ENCODE assay signal across 21 cellular contexts in the genomic region with DNA sequence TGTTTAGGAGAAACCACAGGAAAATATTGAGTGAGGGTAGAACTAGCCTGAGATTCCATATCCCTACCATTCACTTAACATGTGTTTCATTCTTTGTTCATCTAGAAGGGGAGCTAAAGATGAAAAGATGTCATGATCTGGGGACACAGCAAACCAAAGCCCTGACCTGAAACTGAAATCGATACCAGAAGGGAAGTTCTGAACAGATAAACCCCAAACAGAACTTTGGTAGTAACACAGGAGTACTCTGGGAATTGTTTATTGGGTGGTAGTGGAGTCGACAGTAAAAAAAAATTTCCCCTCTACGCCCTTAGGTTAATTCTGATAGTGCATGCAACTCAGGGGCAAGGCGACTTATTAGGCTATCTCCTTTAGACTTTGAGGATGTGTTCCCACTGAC. TPM values are rescaled to one million over a fixed set of nuclear protein-coding genes. Genes with fewer than 3 reads are reported as not detected.
A peak's percentile ranks its signal among the peaks of the same experiment; 100 is the strongest.
DNase-seq lines count a peak whose midpoint lies in the region; ATAC-seq, FAIRE-seq and TF ChIP-seq lines count a peak whose summit lies in the region.
"Had no signal": no experiment of that assay in that cellular context is flagged by ENCODE, and none has a peak within 500 bp of the region (broad histone marks: within the 10 kb centered on the region; RNA-seq: fewer than 3 reads in every experiment).

No MANE protein-coding gene starts in this region.

- no peak for TF ChIP-seq POLR2A in K562 (conservative IDR thresholded peaks at IDR 0.05)

- H3K27ac ChIP-seq in KMS-11 (no peak overlapping the region), K562 (ENCODE audit: extremely low read depth, low read depth, low read length) (no peak overlapping the region)
- H3K27ac ChIP-seq: A549, C4-2B had no signal

- intact Hi-C loops in K562 (cut with micrococcal nuclease), result no loop called here

- no peak for FAIRE-seq in K562 (lab: Jason Lieb, UNC)
- FAIRE-seq: A549, D721Med, HepG2, HTR-8/SVneo had no signal

- no peaks in the 10 kb centered on the region for H3K9me1 ChIP-seq in K562 (ENCODE audit: control insufficient read depth, insufficient read depth, low read length)

- in situ Hi-C loops in GM13976 (cut with MboI; ENCODE audit: low sequenced_read_pairs, unreplicated experiment) (no loop called here), K562 (cut with MboI) (no loop called here)

- no peaks in the 10 kb centered on the region for H3K9me3 ChIP-seq in K562 (replicated peaks; ENCODE audit: control insufficient read depth, insufficient read depth, low read depth, low read length)
- H3K9me3 ChIP-seq: A549, BE2C had no signal

- no peak for TF ChIP-seq EP300 in K562 (IDR thresholded peaks at IDR 0.05; ENCODE audit: low read length)

- H3K36me3 ChIP-seq in KMS-11 (ENCODE audit: insufficient read depth), result no peaks in the 10 kb centered on the region
- H3K36me3 ChIP-seq in K562 (ENCODE audit: control insufficient read depth, insufficient read depth, low read length), result no peaks in the 10 kb centered on the region; the same call in 2 of the 3 replicates
- H3K36me3 ChIP-seq: BE2C had no signal

- BruUV-seq in K562 (replicated peaks; lab: Mats Ljungman, UMichigan), result no TSS peak

- DNase-seq in GM13976 (ENCODE audit: low spot score) (peak; percentile 15), K562 (ENCODE audit: extremely low read depth in 1 of 4, low spot score in 3 of 4) (no peak)
- DNase-seq in stimulated activated CD4-positive, alpha-beta T cell treated with anti-CD3 and anti-CD28 coated beads, Interleukin-4, amount 100 ng/mL, for 24 hours, result no peak
- DNase-seq in activated CD4-positive, alpha-beta T cell treated with anti-CD3 and anti-CD28 coated beads, Interleukin-2, amount 50 U/mL, for 48 hours, result no peak
- DNase-seq: BE2C; CD4-positive, alpha-beta memory T cell; DMS153; DMS79 treated with DMSO at 0.1 percent for 48 hours; EL; GOT3; H9 had no signal

- H4K20me1 ChIP-seq in KMS-11 (ENCODE audit: insufficient read depth) (no peaks in the 10 kb centered on the region), K562 (replicated peaks; ENCODE audit: control insufficient read depth, insufficient read depth, low read length) (no peaks in the 10 kb centered on the region)

- H3K4me2 ChIP-seq in KMS-11, result 0 out of 2 replicates have a peak overlapping the region, but pooled peaks have one; percentile 11
- no peak overlapping the region; the same call in 1 of the 2 replicates for H3K4me2 ChIP-seq in K562 (ENCODE audit: insufficient read depth, low read length)
- H3K4me2 ChIP-seq: A549 had no signal

- H3K79me2 ChIP-seq in KMS-11 (ENCODE audit: insufficient read depth, low read depth), result no peaks in the 10 kb centered on the region
- no peaks in the 10 kb centered on the region for H3K79me2 ChIP-seq in K562 (ENCODE audit: control insufficient read depth, insufficient read depth, low read length)

- no peak overlapping the region for H3K9ac ChIP-seq in KMS-11
- no peak overlapping the region for H3K9ac ChIP-seq in K562 (ENCODE audit: insufficient read depth in 1 of 2, low read depth in 2 of 2, low read length in 2 of 2)

- POLR2A ChIA-PET in K562 (lab: Yijun Ruan, JAX), result interaction anchor here (0.8 kb wide), 1 partner anchor 34 kb away, joined by 4 read pairs; no protein-coding TSS in a partner anchor

- no peak overlapping the region for H2AFZ ChIP-seq in KMS-11 (ENCODE audit: low read depth)
- peak overlapping the region; percentile 71 for H2AFZ ChIP-seq in K562 (ENCODE audit: low read depth, low read length)

- no peak for TF ChIP-seq RAD21 in K562 (CRISPR knock-in tag; conservative IDR thresholded peaks at IDR 0.05 in 1 of 2, IDR thresholded peaks at IDR 0.05 in 1 of 2)

- TF ChIP-seq CTCF in GM13976 (IDR thresholded peaks at IDR 0.05; ENCODE audit: borderline replicate concordance, control extremely low read depth, extremely low read depth, insufficient read depth, missing control alignments) (no peak), KMS-11 (conservative IDR thresholded peaks at IDR 0.05; ENCODE audit: low read depth, low read length) (no peak), K562 (IDR thresholded peaks at IDR 0.05 in 2 of 3, conservative IDR thresholded peaks at IDR 0.05 in 1 of 3; ENCODE audit: insufficient read depth in 2 of 3, low read depth in 1 of 3, low read length in 3 of 3) (no peak)

- peak; percentile 45 for ATAC-seq in GM18867 (IDR thresholded peaks at IDR 0.05; ENCODE audit: unreplicated experiment)
- ATAC-seq in K562, result no peak
- no peak for ATAC-seq in GM18873 (IDR thresholded peaks at IDR 0.05; ENCODE audit: low FRiP score, unreplicated experiment)
- ATAC-seq: A549, HepG2 had no signal

- 44% methylated on average over 4 of the region's 4 CpGs for WGBS in K562 (ENCODE audit: insufficient coverage, low coverage, missing lambda C conversion rate)

- H3K4me3 ChIP-seq in KMS-11 (IDR thresholded peaks at IDR 0.05; ENCODE audit: insufficient read depth, low read depth, low read length) (no peak overlapping the region), K562 (no peak overlapping the region)
- H3K4me3 ChIP-seq: A549 had no signal

- H3K4me1 ChIP-seq in KMS-11 (ENCODE audit: low read depth, poor library complexity, severe bottlenecking) (peaks cover 9% of the 10 kb centered on the region), K562 (replicated peaks in 1 of 2; ENCODE audit: control insufficient read depth in 2 of 2, insufficient read depth in 2 of 2, low read length in 2 of 2) (peaks cover 0 to 20% of the 10 kb centered on the region in 2 experiments; a peak in 3 of 5 replicates)
- H3K4me1 ChIP-seq: A549, BE2C had no signal

- CTCF ChIA-PET in K562 (lab: Yijun Ruan, JAX; ENCODE audit: low intra/inter-chr PET ratio), result no interaction called here

- H3K27me3 ChIP-seq in KMS-11 (ENCODE audit: insufficient read depth, low read depth) (no peaks in the 10 kb centered on the region), K562 (ENCODE audit: control insufficient read depth in 2 of 2, insufficient read depth in 2 of 2, low read length in 2 of 2) (no peaks in the 10 kb centered on the region)
- H3K27me3 ChIP-seq: BE2C had no signal

TF ChIP-seq in K562, 482 proteins besides CTCF, POLR2A, EP300 and RAD21:
- TF ChIP-seq ZZZ3 (IDR thresholded peaks at IDR 0.05), result no peak
- TF ChIP-seq, protein P1, sequence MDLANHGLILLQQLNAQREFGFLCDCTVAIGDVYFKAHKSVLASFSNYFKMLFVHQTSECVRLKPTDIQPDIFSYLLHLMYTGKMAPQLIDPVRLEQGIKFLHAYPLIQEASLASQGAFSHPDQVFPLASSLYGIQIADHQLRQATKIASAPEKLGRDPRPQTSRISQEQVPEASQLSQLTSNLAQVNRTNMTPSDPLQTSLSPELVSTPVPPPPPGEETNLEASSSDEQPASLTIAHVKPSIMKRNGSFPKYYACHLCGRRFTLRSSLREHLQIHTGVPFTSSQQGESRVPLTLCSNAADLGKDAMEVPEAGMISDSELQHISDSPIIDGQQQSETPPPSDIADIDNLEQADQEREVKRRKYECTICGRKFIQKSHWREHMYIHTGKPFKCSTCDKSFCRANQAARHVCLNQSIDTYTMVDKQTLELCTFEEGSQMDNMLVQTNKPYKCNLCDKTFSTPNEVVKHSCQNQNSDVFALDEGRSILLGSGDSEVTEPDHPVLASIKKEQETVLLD (IDR thresholded peaks at IDR 0.05), result no peak
- no peak for TF ChIP-seq RBFOX2 (IDR thresholded peaks at IDR 0.05; ENCODE audit: low read depth, low read length)
- no peak for TF ChIP-seq PTRF (tag; IDR thresholded peaks at IDR 0.05)
- TF ChIP-seq ZNF354B (CRISPR knock-in tag; IDR thresholded peaks at IDR 0.05), result no peak
- TF ChIP-seq, protein P2, sequence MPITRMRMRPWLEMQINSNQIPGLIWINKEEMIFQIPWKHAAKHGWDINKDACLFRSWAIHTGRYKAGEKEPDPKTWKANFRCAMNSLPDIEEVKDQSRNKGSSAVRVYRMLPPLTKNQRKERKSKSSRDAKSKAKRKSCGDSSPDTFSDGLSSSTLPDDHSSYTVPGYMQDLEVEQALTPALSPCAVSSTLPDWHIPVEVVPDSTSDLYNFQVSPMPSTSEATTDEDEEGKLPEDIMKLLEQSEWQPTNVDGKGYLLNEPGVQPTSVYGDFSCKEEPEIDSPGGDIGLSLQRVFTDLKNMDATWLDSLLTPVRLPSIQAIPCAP (CRISPR knock-in tag; IDR thresholded peaks at IDR 0.05; ENCODE audit: borderline replicate concordance), result no peak
- TF ChIP-seq, protein P3, sequence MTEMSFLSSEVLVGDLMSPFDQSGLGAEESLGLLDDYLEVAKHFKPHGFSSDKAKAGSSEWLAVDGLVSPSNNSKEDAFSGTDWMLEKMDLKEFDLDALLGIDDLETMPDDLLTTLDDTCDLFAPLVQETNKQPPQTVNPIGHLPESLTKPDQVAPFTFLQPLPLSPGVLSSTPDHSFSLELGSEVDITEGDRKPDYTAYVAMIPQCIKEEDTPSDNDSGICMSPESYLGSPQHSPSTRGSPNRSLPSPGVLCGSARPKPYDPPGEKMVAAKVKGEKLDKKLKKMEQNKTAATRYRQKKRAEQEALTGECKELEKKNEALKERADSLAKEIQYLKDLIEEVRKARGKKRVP (CRISPR knock-in tag; IDR thresholded peaks at IDR 0.05), result no peak
- no peak for TF ChIP-seq PHF20 (IDR thresholded peaks at IDR 0.05; ENCODE audit: partially characterized antibody)
- TF ChIP-seq HLTF (IDR thresholded peaks at IDR 0.05), result no peak
- TF ChIP-seq ZNF133 (CRISPR knock-in tag; IDR thresholded peaks at IDR 0.05), result no peak
- TF ChIP-seq NR3C1 (CRISPR knock-in tag; IDR thresholded peaks at IDR 0.05), result no peak
- TF ChIP-seq HMG20B (CRISPR knock-in tag; IDR thresholded peaks at IDR 0.05), result no peak

RNA-seq across cellular contexts. Expression of a gene that starts 27.2 kb away (rescaled TPM):
- 10.3 and 25.0 TPM in 2 replicates for total RNA-seq in K562 (2011; cell fraction: chromatin; rRNA removed; ENCODE audit: low replicate concordance)
- total RNA-seq in K562 (2011; cell fraction: nucleolus; rRNA removed), result 3.0 and 4.3 TPM in 2 replicates
- total RNA-seq in K562 (2011; cell fraction: nucleoplasm; rRNA removed), result 25.1 and 45.6 TPM in 2 replicates
- total RNA-seq in K562 (2014; rRNA removed), result 0.86 and 0.90 TPM in 2 replicates
- total RNA-seq in K562 (2014; rRNA removed; fragmentation: Illumina TruSeq; extraction: Trizol), result 2.3 and 2.8 TPM in 2 replicates
- 2.2 and 2.4 TPM in 2 replicates for total RNA-seq in K562 (2015; rRNA removed; fragmentation: Illumina TruSeq; extraction: Trizol)
- total RNA-seq in K562 (2021), result 1.6 and 2.3 TPM in 2 replicates
- polyA plus RNA-seq in K562 (2011; rRNA removed), result 1.8 and 1.9 TPM in 2 replicates
- polyA plus RNA-seq in K562 (2011; cell fraction: cytosol; rRNA removed), result 1.7 and 3.0 TPM in 2 replicates
- 4.8 and 11.5 TPM in 2 replicates for polyA plus RNA-seq in K562 (2011; cell fraction: nucleus; rRNA removed)
- 2.0 and 2.5 TPM in 2 replicates for polyA plus RNA-seq in K562 (2012)
- 3.0 and 3.1 TPM in 2 replicates for polyA plus RNA-seq in K562 (2014; fragmentation: Illumina TruSeq; extraction: Trizol)
- 1 to 10 TPM; 1.7 to 2.0 TPM for polyA plus RNA-seq in K562 (2014; fragmentation: Nextera tagmentation; extraction: Ambion mirVana)
- polyA plus RNA-seq in K562 (2014; rRNA removed), result 1.5 and 1.9 TPM in 2 replicates
- polyA minus RNA-seq in K562 (2011; rRNA and poly(A)+ RNA removed), result 4.9 and 9.8 TPM in 2 replicates
- polyA minus RNA-seq in K562 (2011; cell fraction: cytosol; rRNA and poly(A)+ RNA removed), result 0.36 and 1.5 TPM in 2 replicates
- polyA minus RNA-seq in K562 (2011; cell fraction: nucleus; rRNA and poly(A)+ RNA removed), result 3.2 and 5.7 TPM in 2 replicates
- total RNA-seq: CD4-positive, alpha-beta memory T cell; H9; HepG2; LHCN-M2 had no signal
- polyA plus RNA-seq: AG04450; CD4-positive, alpha-beta memory T cell; HepG2 had no signal
